27 cellular contexts compared by ENCODE assay signal in genomic region chr20:15119852-15120251, GRCh38.
"Had no signal": no experiment of that assay in that cellular context is flagged by ENCODE, and none has a peak within 500 bp of the region (broad histone marks: within the 10 kb centered on the region; RNA-seq: fewer than 3 reads in every experiment).

No MANE protein-coding gene starts in this region.

- ATAC-seq: effector memory CD8-positive, alpha-beta T cell; esophagus mucosa; foreskin keratinocyte; gastrocnemius medialis; gastroesophageal sphincter; heart left ventricle; heart right ventricle had no signal

- H3K27me3 ChIP-seq: colonic mucosa, dorsolateral prefrontal cortex, esophagus muscularis mucosa, esophagus squamous epithelium, foreskin keratinocyte, gastrocnemius medialis, gastroesophageal sphincter, heart left ventricle, heart right ventricle had no signal

- DNase-seq: colonic mucosa; cortex of kidney; dermis blood vessel endothelial cell; dorsolateral prefrontal cortex; effector CD4-positive, alpha-beta T cell; effector CD8-positive, alpha-beta T cell; effector memory CD4-positive, alpha-beta T cell; effector memory CD8-positive, alpha-beta T cell; endodermal cell; erythroblast; esophagus squamous epithelium; foreskin keratinocyte; foreskin melanocyte; gastrocnemius medialis; glutamatergic neuron; head of caudate nucleus; heart left ventricle; heart right ventricle had no signal

- H3K27ac ChIP-seq: colonic mucosa, coronary artery, dorsolateral prefrontal cortex, epithelial cell of prostate, esophagus muscularis mucosa, esophagus squamous epithelium, foreskin keratinocyte, gastrocnemius medialis, gastroesophageal sphincter, heart left ventricle, heart right ventricle had no signal

- H3K9me3 ChIP-seq: colonic mucosa, esophagus muscularis mucosa, esophagus squamous epithelium, gastrocnemius medialis, gastroesophageal sphincter, heart left ventricle had no signal

- H3K36me3 ChIP-seq: colonic mucosa, esophagus muscularis mucosa, esophagus squamous epithelium, gastrocnemius medialis, gastroesophageal sphincter, heart left ventricle, heart right ventricle had no signal

- H3K4me3 ChIP-seq: colonic mucosa, coronary artery, dorsolateral prefrontal cortex, esophagus muscularis mucosa, esophagus squamous epithelium, gastrocnemius medialis, gastroesophageal sphincter, heart left ventricle, heart right ventricle had no signal

- H3K4me1 ChIP-seq: colonic mucosa, esophagus muscularis mucosa, esophagus squamous epithelium, foreskin keratinocyte, gastrocnemius medialis, gastroesophageal sphincter, heart left ventricle, heart right ventricle had no signal

- FAIRE-seq: colon, endometrium, endothelial cell of umbilical vein, frontal cortex had no signal
